Comparison of ENCODE assay signal across 1 cellular context in genomic region chr5:153939101-153939500, GRCh38.
TF ChIP-seq lines count a peak whose summit lies in the region.

No MANE protein-coding gene starts in this region.

TF ChIP-seq in H1, 55 proteins besides CTCF, POLR2A, EP300 and RAD21 (continued from another document):
- no peak for TF ChIP-seq BRCA1 (IDR thresholded peaks at IDR 0.05; ENCODE audit: low read depth, low read length)
- no peak for TF ChIP-seq RBBP5 (IDR thresholded peaks at IDR 0.05; ENCODE audit: borderline replicate concordance, low read depth, low read length)
- TF ChIP-seq YY1 (IDR thresholded peaks at IDR 0.05; ENCODE audit: low read depth, low read length): no peak
